Comparison of ENCODE assay signal across 8 cellular contexts in the genomic region with DNA sequence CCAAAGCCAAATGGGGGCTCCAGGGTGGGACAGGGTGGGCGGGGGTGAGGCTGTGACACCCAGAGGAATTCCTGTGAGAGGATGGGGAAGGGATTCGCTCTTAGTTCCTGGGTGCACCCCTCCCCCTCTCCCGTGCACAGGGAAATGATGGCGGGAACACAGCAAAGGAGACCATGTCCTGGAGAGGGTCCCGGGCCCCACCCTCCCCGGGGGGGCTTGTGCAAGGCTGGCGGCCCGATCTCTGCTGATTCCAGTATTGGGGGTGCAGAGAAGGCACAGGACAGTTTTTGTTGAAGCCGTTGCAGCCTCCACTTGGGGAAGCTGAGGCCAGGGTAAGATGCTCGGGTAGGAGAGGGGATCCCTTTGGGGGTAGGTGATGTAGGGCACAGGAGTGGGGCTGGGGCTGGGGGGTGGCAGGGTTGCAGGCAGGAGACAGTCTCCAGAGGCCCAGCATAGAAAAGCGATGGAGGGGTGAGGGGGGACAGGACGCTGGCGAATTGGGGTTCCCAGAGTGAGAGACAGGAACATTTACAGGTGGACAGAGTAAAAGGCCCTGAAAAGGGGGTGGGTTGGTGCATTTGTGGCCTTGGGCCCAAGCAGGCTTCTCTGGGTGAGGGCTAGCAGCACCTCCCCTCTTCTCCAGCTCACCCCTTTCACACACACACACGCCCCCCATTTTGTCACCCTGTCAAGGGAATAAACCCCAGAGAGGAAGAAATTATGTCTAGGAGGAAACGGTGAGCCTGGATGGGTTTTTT. TPM values are rescaled to one million over a fixed set of nuclear protein-coding genes. Genes with fewer than 3 reads are reported as not detected.
DNase-seq lines count a peak whose midpoint lies in the region; ATAC-seq and TF ChIP-seq lines count a peak whose summit lies in the region.

No MANE protein-coding gene starts in this region.

- peak overlapping the region; percentile 73 for H3K27ac ChIP-seq in CD4-positive, CD25-positive, alpha-beta regulatory T cell (ENCODE audit: insufficient read depth, low read length, poor library complexity, severe bottlenecking)
- H3K27ac ChIP-seq in OCI-LY7 (ENCODE audit: low read depth, low read length, poor library complexity, severe bottlenecking), result peak overlapping the region; percentile 73

- no peak overlapping the region for H3K27ac Mint-ChIP-seq in CD4-positive, CD25-positive, alpha-beta regulatory T cell
- H3K27ac Mint-ChIP-seq in endothelial cell (ENCODE audit: unreplicated experiment), result no peak overlapping the region

- intact Hi-C loops in OCI-LY7 (cut with micrococcal nuclease; ENCODE audit: unreplicated experiment), result loop anchor here (5.0 to 10.0 kb wide), 3 partner anchors 120 to 342 kb away; partner anchors contain the start of genes CNBP and MBD4

- POLR2A ChIA-PET in OCI-LY7 (lab: Charles Lee), result interaction anchor here (0.6 to 2.7 kb wide), 14 partner anchors 34 to 291 kb away, joined by 3 to 20 read pairs (median 6); partner anchors contain the start of genes COPG1, HMCES, IFT122 and MBD4

- H3K9me3 Mint-ChIP-seq in CD4-positive, CD25-positive, alpha-beta regulatory T cell, result no peaks in the 10 kb centered on the region
- H3K9me3 Mint-ChIP-seq in endothelial cell (ENCODE audit: unreplicated experiment), result no peaks in the 10 kb centered on the region

- no peak for DNase-seq in CD4-positive, CD25-positive, alpha-beta regulatory T cell
- DNase-seq in OCI-LY7 (ENCODE audit: low spot score) (no peak), endothelial cell (ENCODE audit: low spot score) (no peak), RKO (ENCODE audit: low spot score) (no peak), HPDE6-E6E7 (ENCODE audit: extremely low spot score) (no peak)

- BruUV-seq in OCI-LY7 (replicated peaks; lab: Mats Ljungman, UMichigan), result no TSS peak

- ATAC-seq in CD4-positive, CD25-positive, alpha-beta regulatory T cell (ENCODE audit: low read depth in 2 of 2), result no peak
- ATAC-seq in GM18520 (IDR thresholded peaks at IDR 0.05; ENCODE audit: unreplicated experiment) (no peak), GM21619 (IDR thresholded peaks at IDR 0.05; ENCODE audit: unreplicated experiment) (no peak)

- H3K4me1 Mint-ChIP-seq in CD4-positive, CD25-positive, alpha-beta regulatory T cell, result peaks cover 5 to 28% (median 16%) of the 10 kb centered on the region in 4 donors
- H3K4me1 Mint-ChIP-seq in endothelial cell (ENCODE audit: unreplicated experiment), result peaks cover 5% of the 10 kb centered on the region

- no peaks in the 10 kb centered on the region for H3K27me3 ChIP-seq in CD4-positive, CD25-positive, alpha-beta regulatory T cell (ENCODE audit: control insufficient read depth, insufficient read depth, low read length)
- no peaks in the 10 kb centered on the region for H3K27me3 ChIP-seq in neuron (ENCODE audit: insufficient read depth, low read length)

- peak overlapping the region; percentile 87 for H3K4me2 ChIP-seq in OCI-LY7 (ENCODE audit: low read length)

- H2AFZ ChIP-seq in OCI-LY7 (ENCODE audit: low read length) (peak overlapping the region; percentile 89), neuron (ENCODE audit: low read depth, low read length) (peak overlapping the region; percentile 90)

- H3K4me3 Mint-ChIP-seq in CD4-positive, CD25-positive, alpha-beta regulatory T cell, result peak overlapping the region; percentile 61 to 94 (median 86)
- peak overlapping the region; percentile 67 for H3K4me3 Mint-ChIP-seq in endothelial cell (ENCODE audit: unreplicated experiment)

- H3K36me3 ChIP-seq in CD4-positive, CD25-positive, alpha-beta regulatory T cell (ENCODE audit: control insufficient read depth, insufficient read depth, low read length), result no peaks in the 10 kb centered on the region
- H3K36me3 ChIP-seq in OCI-LY7 (ENCODE audit: insufficient read depth, low read length), result no peaks in the 10 kb centered on the region
- peaks cover 32% of the 10 kb centered on the region for H3K36me3 ChIP-seq in neuron (ENCODE audit: insufficient read depth, low read length)

- no peaks in the 10 kb centered on the region for H3K9me2 ChIP-seq in OCI-LY7 (ENCODE audit: insufficient read depth, low read length)

- CTCF ChIA-PET in OCI-LY7 (lab: Charles Lee; ENCODE audit: unreplicated experiment), result interaction anchor here (0.6 kb wide), 1 partner anchor 195 kb away, joined by 4 read pairs; no protein-coding TSS in a partner anchor

- H3K79me2 ChIP-seq in OCI-LY7 (ENCODE audit: insufficient read depth, low read depth, low read length), result peaks cover 11% of the 10 kb centered on the region; the same call in 1 of the 2 replicates

- no peaks in the 10 kb centered on the region for H4K20me1 ChIP-seq in OCI-LY7 (ENCODE audit: insufficient read depth, low read length)

- no peak overlapping the region for H3K4me3 ChIP-seq in CD4-positive, CD25-positive, alpha-beta regulatory T cell (ENCODE audit: low read depth, low read length)
- H3K4me3 ChIP-seq in OCI-LY7 (ENCODE audit: low read depth, low read length, poor library complexity, severe bottlenecking), result peak overlapping the region; percentile 89
- H3K4me3 ChIP-seq in neuron (ENCODE audit: low read length), result peak overlapping the region; percentile 81

- H3K27me3 Mint-ChIP-seq in CD4-positive, CD25-positive, alpha-beta regulatory T cell, result peaks cover 4% of the 10 kb centered on the region
- H3K27me3 Mint-ChIP-seq in endothelial cell (ENCODE audit: unreplicated experiment), result peaks cover 20% of the 10 kb centered on the region

- H3K9me3 ChIP-seq in CD4-positive, CD25-positive, alpha-beta regulatory T cell (ENCODE audit: control insufficient read depth in 2 of 2, low read length in 2 of 2), result no peaks in the 10 kb centered on the region
- no peaks in the 10 kb centered on the region for H3K9me3 ChIP-seq in OCI-LY7 (ENCODE audit: low read length)
- no peaks in the 10 kb centered on the region for H3K9me3 ChIP-seq in neuron (ENCODE audit: low read length)

- no peak for TF ChIP-seq CTCF in OCI-LY7 (conservative IDR thresholded peaks at IDR 0.05; ENCODE audit: low read length)
- TF ChIP-seq CTCF in endothelial cell (IDR thresholded peaks at IDR 0.05; ENCODE audit: unreplicated experiment), result no peak

- H3K4me1 ChIP-seq in CD4-positive, CD25-positive, alpha-beta regulatory T cell (ENCODE audit: control insufficient read depth, insufficient read depth, low read length, poor library complexity, severe bottlenecking), result peaks cover 29% of the 10 kb centered on the region
- peaks cover 40% of the 10 kb centered on the region for H3K4me1 ChIP-seq in OCI-LY7 (ENCODE audit: insufficient read depth, low read length, poor library complexity, severe bottlenecking)
- peaks cover 21% of the 10 kb centered on the region for H3K4me1 ChIP-seq in neuron (ENCODE audit: insufficient read depth, low read length)

- no peaks in the 10 kb centered on the region for H3K36me3 Mint-ChIP-seq in CD4-positive, CD25-positive, alpha-beta regulatory T cell
- H3K36me3 Mint-ChIP-seq in endothelial cell (ENCODE audit: low read depth, unreplicated experiment), result peaks cover 13% of the 10 kb centered on the region

RNA-seq across cellular contexts. Expression of gene HMCES, which starts 38.5 kb away (rescaled TPM):
- 64.1 TPM for total RNA-seq in CD4-positive, CD25-positive, alpha-beta regulatory T cell
- 100 to 1,000 TPM in 2 of 4 donors, 10 to 100 TPM in 2; 90.9 to 115 (median 100) TPM for polyA plus RNA-seq in CD4-positive, CD25-positive, alpha-beta regulatory T cell
- 90.6 and 104 TPM in 2 replicates for total RNA-seq in OCI-LY7 (2014; rRNA removed; shearing (Covaris generic))
- total RNA-seq in OCI-LY7 (2022) (287 and 320 TPM in 2 replicates), endothelial cell (ENCODE audit: unreplicated experiment) (36.4 TPM)
